Comparison of ENCODE assay signal across 9 cellular contexts in the genomic region with DNA sequence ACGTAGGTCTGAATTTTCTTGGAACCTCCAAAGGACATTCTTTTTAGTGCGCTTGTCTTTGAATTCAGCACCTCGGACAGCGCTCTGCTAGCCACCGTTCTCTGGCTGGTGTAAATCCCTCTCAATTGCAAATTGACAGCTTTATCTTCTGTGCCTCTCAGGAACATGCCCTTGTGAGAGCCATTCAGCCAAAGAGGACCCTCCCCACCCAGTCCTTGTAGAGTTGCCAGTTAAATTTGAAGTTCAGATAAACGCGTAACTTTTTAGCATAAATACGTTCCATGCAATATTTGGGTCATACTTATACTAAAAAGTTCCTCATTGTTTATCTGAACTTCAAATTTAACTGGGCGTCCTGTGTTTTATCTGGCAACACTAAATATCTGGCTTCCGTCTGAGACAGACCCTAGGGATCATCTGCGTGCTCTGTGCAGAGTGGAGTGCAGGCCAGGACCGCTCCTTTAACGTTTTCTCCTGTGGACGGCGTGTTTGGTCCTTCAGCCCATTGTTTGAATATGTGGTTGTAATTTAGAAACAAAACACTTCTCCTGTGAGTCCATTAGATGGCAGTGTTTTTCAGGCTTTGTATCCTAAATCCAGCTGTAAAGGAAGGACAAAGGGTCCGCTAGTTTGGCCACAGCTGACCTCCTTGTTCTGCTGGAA. TPM values are rescaled to one million over a fixed set of nuclear protein-coding genes. Genes with fewer than 3 reads are reported as not detected.
DNase-seq lines count a peak whose midpoint lies in the region; ATAC-seq and TF ChIP-seq lines count a peak whose summit lies in the region.
"Had no signal": no experiment of that assay in that cellular context is flagged by ENCODE, and none has a peak within 500 bp of the region (broad histone marks: within the 10 kb centered on the region; RNA-seq: fewer than 3 reads in every experiment).

No MANE protein-coding gene starts in this region.

- H3K4me3 Mint-ChIP-seq in T-helper 17 cell (no peak overlapping the region), chondrocyte (ENCODE audit: unreplicated experiment) (no peak overlapping the region)

- H3K4me1 Mint-ChIP-seq in T-helper 17 cell = peaks cover 23% of the 10 kb centered on the region
- peaks cover 7% of the 10 kb centered on the region for H3K4me1 Mint-ChIP-seq in chondrocyte (ENCODE audit: low read depth)

- DNase-seq in NCI-H187 treated with DMSO at 0.1 percent for 48 hours (lab: John Stamatoyannopoulos, UW) (peak; percentile 45), NCI-H187 (lab: John Stamatoyannopoulos, UW) (no peak), NB4 (ENCODE audit: low read depth) (peak; percentile 63), T-helper 17 cell (peak in 2 of 3 donors; percentile 26 to 38), chondrocyte (ENCODE audit: low spot score) (no peak), kidney glomerular epithelial cell (lab: John Stamatoyannopoulos, UW) (peak; percentile 43), NK-92 (lab: John Stamatoyannopoulos, UW; ENCODE audit: unreplicated experiment) (no peak)
- DNase-seq in stimulated activated naive CD4-positive, alpha-beta T cell (lab: John Stamatoyannopoulos, UW) = peak in 5 of 6 experiments; percentile 25 to 54 (median 31)

- no peak for ATAC-seq in T-helper 17 cell

- no peaks in the 10 kb centered on the region for H3K9me3 Mint-ChIP-seq in chondrocyte (ENCODE audit: low read depth)

- TF ChIP-seq POLR2A in NB4 (IDR thresholded peaks at IDR 0.05; ENCODE audit: extremely low read depth, insufficient read length) = no peak

- H3K27me3 Mint-ChIP-seq in T-helper 17 cell (no peaks in the 10 kb centered on the region), chondrocyte (ENCODE audit: low read depth) (peaks cover 29% of the 10 kb centered on the region)

- H3K36me3 Mint-ChIP-seq in T-helper 17 cell (ENCODE audit: low read depth) (peaks cover 6% of the 10 kb centered on the region), chondrocyte (ENCODE audit: low read depth) (no peaks in the 10 kb centered on the region)

- TF ChIP-seq CTCF in NB4 (IDR thresholded peaks at IDR 0.05; ENCODE audit: low read depth, low read length) = peak; percentile 14
- peak; percentile 83 for TF ChIP-seq CTCF in chondrocyte (IDR thresholded peaks at IDR 0.05)

- H3K27ac Mint-ChIP-seq in T-helper 17 cell (peak overlapping the region; percentile 65), chondrocyte (ENCODE audit: unreplicated experiment) (no peak overlapping the region)

- no peak overlapping the region for H3K4me3 ChIP-seq in NB4 (ENCODE audit: low read depth, low read length)
- H3K4me3 ChIP-seq: BLaER1 treated with 17β-estradiol and CSF1 and Interleukin-3, amounts not matched to agents 10 nM and 100 nM had no signal

- H3K9me3 ChIP-seq in T-helper 17 cell (ENCODE audit: control insufficient read depth, low read length, poor library complexity, severe bottlenecking) = no peaks in the 10 kb centered on the region
- H3K9me3 ChIP-seq: BLaER1 treated with 17β-estradiol and CSF1 and Interleukin-3, amounts not matched to agents 10 nM and 100 nM had no signal

RNA-seq across cellular contexts. Expression of a gene that starts 7.0 kb away (rescaled TPM):
- total RNA-seq in T-helper 17 cell = 100 to 1,000 TPM; 203 to 207 TPM
- 4.2 to 7.3 TPM (median 5.2 TPM) in 3 replicates for total RNA-seq in chondrocyte

Comparison
In these comparisons a context has a peak if more than half of its experiments do, and no peak if none do; other contexts are left out.
1. DNase-seq: peak in NCI-H187 treated with DMSO at 0.1 percent for 48 hours (single experiment), NB4 (single experiment), T-helper 17 cell (2 of 3), kidney glomerular epithelial cell (single experiment) and stimulated activated naive CD4-positive, alpha-beta T cell (5 of 6); none in NCI-H187 (0 of 2), chondrocyte (single experiment) and NK-92 (single experiment).
2. RNA of a gene that starts 7.0 kb away (total RNA-seq): 203 to 207 TPM in T-helper 17 cell; 4.2 to 7.3 TPM in chondrocyte; every median in the first group is over 10 times any median in the second.